ENCODE assay signal across 9 cellular contexts in genomic region chr2:96049917-96050262, GRCh38. TPM values are rescaled to one million over a fixed set of nuclear protein-coding genes. Genes with fewer than 3 reads are reported as not detected.
DNase-seq lines count a peak whose midpoint lies in the region; ATAC-seq, FAIRE-seq and TF ChIP-seq lines count a peak whose summit lies in the region.
"Not testable (repeated sequence)": the region's sequence is repeated elsewhere in the genome, so short reads cannot be mapped to it uniquely, and the experiment has no call there.
"Had no signal": no experiment of that assay in that cellular context is flagged by ENCODE, and none has a peak within 500 bp of the region (broad histone marks: within the 10 kb centered on the region; RNA-seq: fewer than 3 reads in every experiment).

No MANE protein-coding gene starts in this region.

- H3F3A ChIP-seq in GM23338 (replicated peaks; ENCODE audit: low read depth); PC-3 (ENCODE audit: low read length, unreplicated experiment): not testable (repeated sequence)

- not testable (repeated sequence) for H3K9me3 Mint-ChIP-seq in GM23338; stimulated activated memory B cell treated with anti-CD40 and anti-IgM and Interleukin-4, amounts not matched to agents 10 μg/mL and 1 μg/mL and 100 μg/mL, for 72 hours

- not testable (repeated sequence) for FAIRE-seq in HepG2 (lab: Jason Lieb, UNC)

- TF ChIP-seq EP300 in HepG2 (IDR thresholded peaks at IDR 0.05; ENCODE audit: low read depth in 2 of 2, low read length in 2 of 2); HepG2 (CRISPR knock-in tag; IDR thresholded peaks at IDR 0.05; ENCODE audit: borderline replicate concordance): not testable (repeated sequence)

- not testable (repeated sequence) for H4K20me1 ChIP-seq in GM23338 (replicated peaks; ENCODE audit: insufficient read depth); PC-3 (ENCODE audit: low read length); HepG2 (ENCODE audit: insufficient read depth, low read length)

- H3K9me3 ChIP-seq in PC-3 (ENCODE audit: low read length); body of pancreas; HepG2 (ENCODE audit: low read length); aorta (ENCODE audit: control insufficient read depth, low read length): not testable (repeated sequence)

- peak; percentile 75 for ATAC-seq in GM23338
- ATAC-seq in PC-3 = peak; percentile 31; the same call in 1 of the 2 replicates
- peak; percentile 55 for ATAC-seq in body of pancreas
- ATAC-seq in Right ventricle myocardium superior (ENCODE audit: poor library complexity) = peak; percentile 16
- ATAC-seq in left cardiac atrium = peak; percentile 15 to 23
- ATAC-seq in HepG2 = peak; percentile 26
- peak; percentile 7 for ATAC-seq in stimulated activated memory B cell treated with anti-CD40 and anti-IgM and Interleukin-4, amounts not matched to agents 10 μg/mL and 1 μg/mL and 100 μg/mL, for 72 hours
- peak; percentile 5 for ATAC-seq in aorta (ENCODE audit: low FRiP score)

- not testable (repeated sequence) for H3K4me1 Mint-ChIP-seq in GM23338; stimulated activated memory B cell treated with anti-CD40 and anti-IgM and Interleukin-4, amounts not matched to agents 10 μg/mL and 1 μg/mL and 100 μg/mL, for 72 hours

- H3K4me1 ChIP-seq in GM23338 (ENCODE audit: insufficient read depth); PC-3 (ENCODE audit: insufficient read depth, low read length); body of pancreas; HepG2 (ENCODE audit: insufficient read depth, low read length); aorta (ENCODE audit: control insufficient read depth in 1 of 2, insufficient read depth in 2 of 2, low read length in 2 of 2): not testable (repeated sequence)

- not testable (repeated sequence) for TF ChIP-seq RAD21 in HepG2 (CRISPR knock-in tag; IDR thresholded peaks at IDR 0.05)

- not testable (repeated sequence) for H3K4me3 Mint-ChIP-seq in GM23338; stimulated activated memory B cell treated with anti-CD40 and anti-IgM and Interleukin-4, amounts not matched to agents 10 μg/mL and 1 μg/mL and 100 μg/mL, for 72 hours

- not testable (repeated sequence) for H3K9me2 ChIP-seq in GM23338 (ENCODE audit: insufficient read depth); PC-3 (replicated peaks; ENCODE audit: low read length)

- CTCF ChIA-PET in PC-3 (lab: Charles Lee); HepG2 (lab: Yijun Ruan, JAX; ENCODE audit: low intra/inter-chr PET ratio, low total read pairs): not testable (repeated sequence)

- not testable (repeated sequence) for H2AFZ ChIP-seq in GM23338; PC-3 (ENCODE audit: low read length); HepG2 (ENCODE audit: low read length)

- not testable (repeated sequence) for H3K9ac ChIP-seq in PC-3 (ENCODE audit: low read length); HepG2 (ENCODE audit: insufficient read depth, low read depth, low read length)

- not testable (repeated sequence) for H3K36me3 ChIP-seq in GM23338 (ENCODE audit: insufficient read depth); PC-3 (ENCODE audit: low read depth, low read length); body of pancreas (replicated peaks in 1 of 2; ENCODE audit: insufficient read depth in 1 of 2, low read depth in 2 of 2); HepG2 (replicated peaks in 1 of 2; ENCODE audit: control insufficient read depth in 1 of 2, insufficient read depth in 2 of 2, low read length in 2 of 2); aorta (ENCODE audit: control insufficient read depth in 1 of 2, insufficient read depth in 2 of 2, low read length in 1 of 2)

- not testable (repeated sequence) for H3K27ac Mint-ChIP-seq in GM23338; stimulated activated memory B cell treated with anti-CD40 and anti-IgM and Interleukin-4, amounts not matched to agents 10 μg/mL and 1 μg/mL and 100 μg/mL, for 72 hours

- not testable (repeated sequence) for H3K79me2 ChIP-seq in GM23338 (replicated peaks; ENCODE audit: insufficient read depth); PC-3 (ENCODE audit: low read length); HepG2 (ENCODE audit: insufficient read depth, low read length)

- H3K36me3 Mint-ChIP-seq in GM23338 (ENCODE audit: low read depth); stimulated activated memory B cell treated with anti-CD40 and anti-IgM and Interleukin-4, amounts not matched to agents 10 μg/mL and 1 μg/mL and 100 μg/mL, for 72 hours: not testable (repeated sequence)

- intact Hi-C loops in PC-3 (cut with micrococcal nuclease); body of pancreas (cut with DNase I); Right ventricle myocardium superior (cut with DNase I); left cardiac atrium (cut with DNase I); HepG2 (cut with micrococcal nuclease; ENCODE audit: unreplicated experiment); aorta (cut with DNase I): not testable (repeated sequence)

- H3K4me2 ChIP-seq in GM23338; PC-3 (ENCODE audit: low read length); HepG2 (ENCODE audit: low read depth, low read length): not testable (repeated sequence)

- not testable (repeated sequence) for H3K27me3 ChIP-seq in GM23338 (ENCODE audit: insufficient read depth); PC-3 (ENCODE audit: low read length); body of pancreas; HepG2 (ENCODE audit: control insufficient read depth in 1 of 2, insufficient read depth in 2 of 2, low read length in 2 of 2); aorta (ENCODE audit: control insufficient read depth in 1 of 2, insufficient read depth in 2 of 2, low read length in 1 of 2)

- TF ChIP-seq POLR2A in body of pancreas (IDR thresholded peaks at IDR 0.05); HepG2 (IDR thresholded peaks at IDR 0.05; ENCODE audit: insufficient read depth in 1 of 2, low read depth in 2 of 2, low read length in 2 of 2): not testable (repeated sequence)

- POLR2A ChIA-PET in PC-3 (lab: Charles Lee; ENCODE audit: unreplicated experiment); HepG2 (lab: Yijun Ruan, JAX): not testable (repeated sequence)

- TF ChIP-seq CTCF in GM23338 (conservative IDR thresholded peaks at IDR 0.05; ENCODE audit: low read depth in 2 of 2); PC-3 (conservative IDR thresholded peaks at IDR 0.05; ENCODE audit: low read depth, low read length); body of pancreas (IDR thresholded peaks at IDR 0.05); HepG2 (CRISPR knock-in tag; IDR thresholded peaks at IDR 0.05): not testable (repeated sequence)

- not testable (repeated sequence) for H3K4me3 ChIP-seq in GM23338; PC-3 (ENCODE audit: low read length); body of pancreas; HepG2 (replicated peaks in 1 of 3; ENCODE audit: insufficient read depth in 1 of 3, low read depth in 2 of 3, low read length in 3 of 3); aorta (ENCODE audit: low read length in 2 of 2)

- DNase-seq in GM23338 (ENCODE audit: low spot score); PC-3; body of pancreas; Right ventricle myocardium superior; left cardiac atrium; HepG2 (ENCODE audit: low spot score); aorta: not testable (repeated sequence)

- not testable (repeated sequence) for BruUV-seq in PC-3 (replicated peaks; lab: Mats Ljungman, UMichigan); HepG2 (replicated peaks; lab: Mats Ljungman, UMichigan)

- not testable (repeated sequence) for H3K27ac ChIP-seq in GM23338 (ENCODE audit: low read depth); PC-3 (ENCODE audit: low read length); body of pancreas; HepG2 (ENCODE audit: extremely low read length, insufficient read depth, low read length); aorta (ENCODE audit: low read depth in 1 of 2, low read length in 2 of 2)

- H3K27me3 Mint-ChIP-seq in GM23338 (ENCODE audit: insufficient read depth, low read depth, poor library complexity) = not testable (repeated sequence)
- H3K27me3 Mint-ChIP-seq in stimulated activated memory B cell treated with anti-CD40 and anti-IgM and Interleukin-4, amounts not matched to agents 10 μg/mL and 1 μg/mL and 100 μg/mL, for 72 hours = peaks cover 10% of the 10 kb centered on the region

- in situ Hi-C loops in HepG2 (cut with HindIII; ENCODE audit: extremely low pct_ligation_motif_present, low pct_unique_long_range_greater_than_20kb) = loop anchor here (25.0 kb wide), 1 partner anchor 1612 kb away; the partner anchor contains the start of genes ACTR1B and C2orf92

- no CpG with 5 or more reads among the region's 3 CpGs for WGBS in body of pancreas, 2 donors
- no CpG with 5 or more reads among the region's 3 CpGs for WGBS in HepG2 (ENCODE audit: low lambda C conversion rate)
- no CpG with 5 or more reads among the region's 3 CpGs for WGBS in aorta, 2 donors

RNA-seq across cellular contexts. Expression of gene GPAT2, which starts 15.2 kb away (rescaled TPM):
- 2.0 and 2.2 TPM in 2 replicates for total RNA-seq in GM23338 (2014; rRNA removed; shearing (Covaris generic))
- polyA plus RNA-seq in GM23338 (2016; fragmentation: Nextera tagmentation; extraction: Ambion mirVana) (1.4 and 1.6 TPM in 2 replicates), HepG2 (2011; rRNA removed) (not detected in 2 replicates), aorta (1 to 10 TPM in 1 of 2 donors, under 1 TPM in 1; 0.38 to 3.5 TPM)
- total RNA-seq in PC-3 (2014; rRNA removed) (not detected in 2 replicates), body of pancreas (1 to 10 TPM; 1.6 to 2.0 TPM), Right ventricle myocardium superior (6.4 TPM), left cardiac atrium (1 to 10 TPM; 6.8 to 8.3 TPM), HepG2 (2016; rRNA removed; fragmentation: Illumina TruSeq; extraction: Trizol) (not detected in 2 replicates), aorta (10 to 100 TPM in 1 of 2 donors, 1 to 10 TPM in 1; 4.8 to 16.2 TPM)
- total RNA-seq in HepG2 (2016; cell fraction: cytosol; rRNA removed; fragmentation: Illumina TruSeq; extraction: Trizol; ENCODE audit: low read depth) = not detected in 2 replicates
- not detected in 2 replicates for total RNA-seq in HepG2 (2016; cell fraction: insoluble cytoplasmic fraction; rRNA removed; fragmentation: Illumina TruSeq; extraction: Trizol)
- not detected in 2 replicates for total RNA-seq in HepG2 (2016; cell fraction: membrane; rRNA removed; fragmentation: Illumina TruSeq; extraction: Trizol)
- total RNA-seq in HepG2 (2016; cell fraction: nucleus; rRNA removed; fragmentation: Illumina TruSeq; extraction: Trizol) = not detected in 2 replicates
- not detected in 2 replicates for polyA plus RNA-seq in HepG2 (2011; cell fraction: cytosol; rRNA removed)
- not detected in 2 replicates for polyA plus RNA-seq in HepG2 (2011; cell fraction: nucleus; rRNA removed)
- polyA plus RNA-seq in HepG2 (2012) = not detected in 2 replicates
- polyA plus RNA-seq in HepG2 (2016; cell fraction: cytosol; fragmentation: Illumina TruSeq; extraction: Trizol; ENCODE audit: low read depth) = not detected in 2 replicates
- polyA plus RNA-seq in HepG2 (2016; cell fraction: insoluble cytoplasmic fraction; fragmentation: Illumina TruSeq; extraction: Trizol; ENCODE audit: low read depth) = not detected in 2 replicates
- polyA plus RNA-seq in HepG2 (2016; cell fraction: membrane; fragmentation: Illumina TruSeq; extraction: Trizol; ENCODE audit: low read depth) = not detected in 2 replicates
- not detected in 2 replicates for polyA plus RNA-seq in HepG2 (2016; cell fraction: nucleus; fragmentation: Illumina TruSeq; extraction: Trizol; ENCODE audit: insufficient read depth, low read depth)
- polyA minus RNA-seq in HepG2 (2011; rRNA and poly(A)+ RNA removed; ENCODE audit: low replicate concordance) = not detected in 2 replicates
- not detected in 2 replicates for polyA minus RNA-seq in HepG2 (2011; cell fraction: cytosol; rRNA and poly(A)+ RNA removed)
- polyA minus RNA-seq in HepG2 (2011; cell fraction: nucleus; rRNA and poly(A)+ RNA removed) = not detected in 2 replicates
- total RNA-seq: Caco-2 had no signal

RNA-seq across cellular contexts. Expression of gene ANKRD36C, which starts 58.3 kb away (rescaled TPM):
- 11.2 and 16.2 TPM in 2 replicates for total RNA-seq in GM23338 (2014; rRNA removed; shearing (Covaris generic))
- polyA plus RNA-seq in GM23338 (2016; fragmentation: Nextera tagmentation; extraction: Ambion mirVana) = 16.6 and 16.8 TPM in 2 replicates
- total RNA-seq in PC-3 (2014; rRNA removed) = 8.5 and 17.6 TPM in 2 replicates
- total RNA-seq in body of pancreas = 10 to 100 TPM; 46.7 to 62.6 TPM
- total RNA-seq in Right ventricle myocardium superior = 4.9 TPM
- 10 to 100 TPM in 1 of 2 donors, 1 to 10 TPM in 1; 9.7 to 11.1 TPM for total RNA-seq in left cardiac atrium
- total RNA-seq in HepG2 (2016; rRNA removed; fragmentation: Illumina TruSeq; extraction: Trizol) = 8.1 and 36.2 TPM in 2 replicates
- 24.1 and 28.0 TPM in 2 replicates for total RNA-seq in HepG2 (2016; cell fraction: cytosol; rRNA removed; fragmentation: Illumina TruSeq; extraction: Trizol; ENCODE audit: low read depth)
- total RNA-seq in HepG2 (2016; cell fraction: insoluble cytoplasmic fraction; rRNA removed; fragmentation: Illumina TruSeq; extraction: Trizol) = 8.7 and 33.4 TPM in 2 replicates
- 23.8 and 30.3 TPM in 2 replicates for total RNA-seq in HepG2 (2016; cell fraction: membrane; rRNA removed; fragmentation: Illumina TruSeq; extraction: Trizol)
- total RNA-seq in HepG2 (2016; cell fraction: nucleus; rRNA removed; fragmentation: Illumina TruSeq; extraction: Trizol) = 139 and 140 TPM in 2 replicates
- polyA plus RNA-seq in HepG2 (2011; rRNA removed) = 5.3 and 5.4 TPM in 2 replicates
- 0.48 and 0.99 TPM in 2 replicates for polyA plus RNA-seq in HepG2 (2011; cell fraction: cytosol; rRNA removed)
- 16.9 and 19.9 TPM in 2 replicates for polyA plus RNA-seq in HepG2 (2011; cell fraction: nucleus; rRNA removed)
- 3.6 and 3.9 TPM in 2 replicates for polyA plus RNA-seq in HepG2 (2012)
- polyA plus RNA-seq in HepG2 (2016; cell fraction: cytosol; fragmentation: Illumina TruSeq; extraction: Trizol; ENCODE audit: low read depth) = 0.26 and 0.27 TPM in 2 replicates
- 1.8 and 2.2 TPM in 2 replicates for polyA plus RNA-seq in HepG2 (2016; cell fraction: insoluble cytoplasmic fraction; fragmentation: Illumina TruSeq; extraction: Trizol; ENCODE audit: low read depth)
- 0.33 and 0.44 TPM in 2 replicates for polyA plus RNA-seq in HepG2 (2016; cell fraction: membrane; fragmentation: Illumina TruSeq; extraction: Trizol; ENCODE audit: low read depth)
- 22.9 and 24.7 TPM in 2 replicates for polyA plus RNA-seq in HepG2 (2016; cell fraction: nucleus; fragmentation: Illumina TruSeq; extraction: Trizol; ENCODE audit: insufficient read depth, low read depth)
- polyA minus RNA-seq in HepG2 (2011; rRNA and poly(A)+ RNA removed; ENCODE audit: low replicate concordance) = 43.8 and 61.8 TPM in 2 replicates
- polyA minus RNA-seq in HepG2 (2011; cell fraction: cytosol; rRNA and poly(A)+ RNA removed) = 5.5 and 7.8 TPM in 2 replicates
- polyA minus RNA-seq in HepG2 (2011; cell fraction: nucleus; rRNA and poly(A)+ RNA removed) = 329 and 377 TPM in 2 replicates
- 10 to 100 TPM; 52.7 to 81.1 TPM for total RNA-seq in aorta
- 1 to 10 TPM; 1.4 to 4.4 TPM for polyA plus RNA-seq in aorta

Comparison
In these comparisons a context has a peak if more than half of its experiments do, and no peak if none do; other contexts are left out.
1. ATAC-seq: peak in every context shown above with its lines; median percentile 75 in GM23338; 55 in body of pancreas; 31 in PC-3; 26 in HepG2; 19 in left cardiac atrium; 16 in Right ventricle myocardium superior; 7 in stimulated activated memory B cell treated with anti-CD40 and anti-IgM and Interleukin-4, amounts not matched to agents 10 μg/mL and 1 μg/mL and 100 μg/mL, for 72 hours; 5 in aorta.